8 cellular contexts compared by ENCODE assay signal in genomic region chr2:74440378-74441110, GRCh38. TPM values are rescaled to one million over a fixed set of nuclear protein-coding genes. Genes with fewer than 3 reads are reported as not detected.
A peak's percentile ranks its signal among the peaks of the same experiment; 100 is the strongest.
DNase-seq lines count a peak whose midpoint lies in the region; ATAC-seq and TF ChIP-seq lines count a peak whose summit lies in the region.

No MANE protein-coding gene starts in this region.

- peak overlapping the region; percentile 86 for H3K14ac ChIP-seq in H9 (ENCODE audit: insufficient read depth, low read length)

- H3K36me3 ChIP-seq in iPS-18a (ENCODE audit: control insufficient read depth, low read depth, low read length), result peaks cover 4% of the 10 kb centered on the region

- H3K4me3 Mint-ChIP-seq in H9 (peak overlapping the region; percentile 95 to 99), MCF 10A (ENCODE audit: unreplicated experiment) (peak overlapping the region; percentile 78)

- intact Hi-C loops in MCF 10A (cut with micrococcal nuclease) (loop anchor here (2.0 kb wide), 1 partner anchor 14 kb away; the partner anchor contains the start of gene INO80B), sciatic nerve (cut with DNase I) (no loop called here)

- H3K4me2 ChIP-seq in H9 (ENCODE audit: insufficient read depth, insufficient read length, low read length), result peak overlapping the region; percentile 80

- POLR2A ChIA-PET in MCF 10A (lab: Yijun Ruan, JAX), result interaction anchor here (0.6 to 4.8 kb wide), 24 partner anchors 9 to 704 kb away, joined by 3 to 132 read pairs (median 4); partner anchors contain the start of genes AUP1, C2orf81, CCDC142 and DQX1

- H3K27ac ChIP-seq in H9 (ENCODE audit: insufficient read length, low read depth, low read length), result peak overlapping the region; percentile 48
- peak overlapping the region; percentile 83 for H3K27ac ChIP-seq in iPS-18a (ENCODE audit: low read length)

- CTCF ChIA-PET in MCF 10A (lab: Yijun Ruan, JAX), result interaction anchor here (0.6 to 1.4 kb wide), 8 partner anchors 9 to 148 kb away, joined by 3 to 5 read pairs (median 3); partner anchors contain the start of genes C2orf81 and WDR54

- H2BK12ac ChIP-seq in H9 (ENCODE audit: insufficient read length, low read depth, low read length), result no peak overlapping the region

- peak overlapping the region; percentile 65 for H3K9ac ChIP-seq in H9 (ENCODE audit: extremely low read depth, insufficient read length, low read length)
- H3K9ac ChIP-seq in iPS-18a (ENCODE audit: low read length), result peak overlapping the region; percentile 84

- H3K9me3 Mint-ChIP-seq in H9 (no peaks in the 10 kb centered on the region; a peak in 1 of 5 replicates), MCF 10A (ENCODE audit: unreplicated experiment) (no peaks in the 10 kb centered on the region)

- H3K36me3 Mint-ChIP-seq in H9 (ENCODE audit: insufficient read depth in 1 of 3, low read depth in 3 of 3), result peaks cover 9 to 23% (median 21%) of the 10 kb centered on the region in 3 experiments
- peaks cover 14% of the 10 kb centered on the region for H3K36me3 Mint-ChIP-seq in MCF 10A (ENCODE audit: insufficient read depth, unreplicated experiment)

- peak; percentile 26; the same call in 2 of the 3 replicates for TF ChIP-seq CTCF in H9 (conservative IDR thresholded peaks at IDR 0.05)
- no peak for TF ChIP-seq CTCF in MCF 10A (IDR thresholded peaks at IDR 0.05; ENCODE audit: unreplicated experiment)

- H3K4me3 ChIP-seq in iPS-18a (ENCODE audit: low read length), result peak overlapping the region; percentile 88

- H3T11ph ChIP-seq in H9 (ENCODE audit: low read length), result no peak overlapping the region

- H3K23me2 ChIP-seq in H9 (ENCODE audit: insufficient read length, low read depth, low read length, poor library complexity, severe bottlenecking), result peaks cover 11% of the 10 kb centered on the region

- peaks cover 19% of the 10 kb centered on the region; the same call in 1 of the 2 replicates for H3K79me2 ChIP-seq in H9 (ENCODE audit: insufficient read depth, low read length)

- H2AK5ac ChIP-seq in H9 (ENCODE audit: insufficient read length, low read length), result no peak overlapping the region

- no peak overlapping the region for H4K91ac ChIP-seq in H9 (ENCODE audit: insufficient read length, low read depth, low read length)

- ATAC-seq in sciatic nerve, result peak; percentile 93

- peaks cover 7% of the 10 kb centered on the region for H3K79me1 ChIP-seq in H9 (ENCODE audit: insufficient read depth, low read depth, low read length, poor library complexity, severe bottlenecking)

- H3K4ac ChIP-seq in H9 (ENCODE audit: low read depth, low read length), result no peak overlapping the region

- H3K4me1 ChIP-seq in H9 (ENCODE audit: insufficient read depth, low read length) (peaks cover 3% of the 10 kb centered on the region; the same call in 1 of the 2 replicates), iPS-18a (ENCODE audit: control insufficient read depth, low read depth, low read length) (peaks cover 23% of the 10 kb centered on the region)

- TSS peak; percentile 71 for BruUV-seq in MCF 10A (replicated peaks; lab: Mats Ljungman, UMichigan)

- DNase-seq in activated CD4-positive, alpha-beta T cell treated with anti-CD3 and anti-CD28 coated beads for 48 hours, result peak; percentile 72
- DNase-seq in activated CD4-positive, alpha-beta T cell treated with anti-CD3 and anti-CD28 coated beads for 4 hours, result no peak
- DNase-seq in H9, result peak; percentile 92
- peak; percentile 88 for DNase-seq in LHCN-M2 (ENCODE audit: low read depth)
- DNase-seq in SK-N-DZ (ENCODE audit: low spot score), result peak; percentile 92
- DNase-seq in MCF 10A (ENCODE audit: unreplicated experiment), result peak; percentile 82
- DNase-seq in sciatic nerve (ENCODE audit: low spot score), result peak; percentile 93

- H2BK120ac ChIP-seq in H9 (ENCODE audit: low read depth, low read length, poor library complexity, severe bottlenecking), result no peak overlapping the region

- H2BK5ac ChIP-seq in H9 (ENCODE audit: insufficient read length, low read length), result peak overlapping the region; percentile 38

- H4K5ac ChIP-seq in H9 (ENCODE audit: insufficient read length, low read depth, low read length), result no peak overlapping the region

- H3K18ac ChIP-seq in H9 (ENCODE audit: insufficient read length, low read depth, low read length), result peak overlapping the region; percentile 63

- H3K27me3 ChIP-seq in H9 (ENCODE audit: insufficient read depth, low read length) (no peaks in the 10 kb centered on the region), iPS-18a (ENCODE audit: control insufficient read depth, insufficient read depth, low read length) (no peaks in the 10 kb centered on the region)

- H2AFZ ChIP-seq in H9 (ENCODE audit: low read length), result no peak overlapping the region

- H3K56ac ChIP-seq in H9 (ENCODE audit: insufficient read length, low read depth, low read length), result no peak overlapping the region

- no peak overlapping the region for H2BK15ac ChIP-seq in H9 (ENCODE audit: low read depth, low read length)

- no CpG with 5 or more reads among the region's 43 CpGs for WGBS in H9 (ENCODE audit: extremely low coverage, insufficient read length, low lambda C conversion rate)

- H3K23ac ChIP-seq in H9 (ENCODE audit: insufficient read length, low read depth, low read length), result no peak overlapping the region

- no peaks in the 10 kb centered on the region for H4K20me1 ChIP-seq in H9 (ENCODE audit: control insufficient read depth, insufficient read depth, insufficient read length)

- no peak overlapping the region for H4K8ac ChIP-seq in H9 (replicated peaks; ENCODE audit: insufficient read length, low read depth, low read length)

- peaks cover 31 to 42% of the 10 kb centered on the region in 2 experiments for H3K4me1 Mint-ChIP-seq in H9
- peaks cover 15% of the 10 kb centered on the region for H3K4me1 Mint-ChIP-seq in MCF 10A (ENCODE audit: insufficient read depth, unreplicated experiment)

- peak overlapping the region; percentile 98 to 99 (median 99) for H3K27ac Mint-ChIP-seq in H9
- H3K27ac Mint-ChIP-seq in MCF 10A (ENCODE audit: low read depth, unreplicated experiment), result peak overlapping the region; percentile 80

- no peaks in the 10 kb centered on the region for H3K9me3 ChIP-seq in H9 (ENCODE audit: control insufficient read depth, low read depth, low read length)
- H3K9me3 ChIP-seq in iPS-18a (ENCODE audit: control insufficient read depth, low read depth, low read length), result no peaks in the 10 kb centered on the region

- H3K27me3 Mint-ChIP-seq in H9 (ENCODE audit: low read depth) (peaks cover 16% of the 10 kb centered on the region), MCF 10A (ENCODE audit: insufficient read depth, unreplicated experiment) (no peaks in the 10 kb centered on the region)

- no peak overlapping the region for H2BK20ac ChIP-seq in H9 (ENCODE audit: low read depth, low read length, poor library complexity, severe bottlenecking)

RNA-seq across cellular contexts. Expression of gene RTKN, which starts 1.2 kb away (rescaled TPM):
- 87.1 and 90.9 TPM in 2 replicates for total RNA-seq in H9 (2021)
- total RNA-seq in LHCN-M2 (2014; rRNA removed), result 36.2 and 51.4 TPM in 2 replicates
- polyA plus RNA-seq in LHCN-M2 (2012), result 21.2 TPM
- 15.9 and 18.8 TPM in 2 replicates for polyA plus RNA-seq in SK-N-DZ (2014; cell fraction: cytosol; rRNA removed)
- polyA plus RNA-seq in SK-N-DZ (2014; cell fraction: nucleus; rRNA removed), result 37.6 and 55.7 TPM in 2 replicates
- total RNA-seq in MCF 10A (2022), result 49.1 and 63.0 TPM in 2 replicates
- total RNA-seq in sciatic nerve, result 76.0 TPM

RNA-seq across cellular contexts. Expression of gene INO80B, which starts 14.3 kb away (rescaled TPM):
- total RNA-seq in H9 (2021) (17.6 and 22.6 TPM in 2 replicates), LHCN-M2 (2014; rRNA removed) (5.6 and 23.2 TPM in 2 replicates), MCF 10A (2022) (34.6 and 36.0 TPM in 2 replicates), sciatic nerve (38.2 TPM)
- polyA plus RNA-seq in LHCN-M2 (2012), result 26.3 TPM
- polyA plus RNA-seq in SK-N-DZ (2014; cell fraction: cytosol; rRNA removed), result 13.3 and 24.7 TPM in 2 replicates
- 47.4 and 67.7 TPM in 2 replicates for polyA plus RNA-seq in SK-N-DZ (2014; cell fraction: nucleus; rRNA removed)

RNA-seq across cellular contexts. Expression of gene WBP1, which starts 17.7 kb away (rescaled TPM):
- total RNA-seq in H9 (2021) (80.7 and 82.1 TPM in 2 replicates), LHCN-M2 (2014; rRNA removed) (58.6 and 65.4 TPM in 2 replicates), MCF 10A (2022) (45.7 and 46.5 TPM in 2 replicates), sciatic nerve (68.6 TPM)
- 110 TPM for polyA plus RNA-seq in LHCN-M2 (2012)
- polyA plus RNA-seq in SK-N-DZ (2014; cell fraction: cytosol; rRNA removed), result 84.4 and 108 TPM in 2 replicates
- 173 and 174 TPM in 2 replicates for polyA plus RNA-seq in SK-N-DZ (2014; cell fraction: nucleus; rRNA removed)

RNA-seq across cellular contexts. Expression of gene WDR54, which starts 19.0 kb away (rescaled TPM):
- total RNA-seq in H9 (2021) (65.0 and 66.4 TPM in 2 replicates), LHCN-M2 (2014; rRNA removed) (40.0 and 55.8 TPM in 2 replicates), MCF 10A (2022) (16.4 and 19.9 TPM in 2 replicates), sciatic nerve (14.0 TPM)
- polyA plus RNA-seq in LHCN-M2 (2012), result 36.3 TPM
- polyA plus RNA-seq in SK-N-DZ (2014; cell fraction: cytosol; rRNA removed), result 120 and 143 TPM in 2 replicates
- 107 and 128 TPM in 2 replicates for polyA plus RNA-seq in SK-N-DZ (2014; cell fraction: nucleus; rRNA removed)

RNA-seq across cellular contexts. Expression of gene C2orf81, which starts 19.1 kb away (rescaled TPM):
- 2.4 and 3.5 TPM in 2 replicates for total RNA-seq in H9 (2021)
- total RNA-seq in LHCN-M2 (2014; rRNA removed), result 0.63 and 1.5 TPM in 2 replicates
- polyA plus RNA-seq in LHCN-M2 (2012), result 1.3 TPM
- polyA plus RNA-seq in SK-N-DZ (2014; cell fraction: cytosol; rRNA removed), result 7.1 and 9.3 TPM in 2 replicates
- polyA plus RNA-seq in SK-N-DZ (2014; cell fraction: nucleus; rRNA removed), result 4.7 and 8.7 TPM in 2 replicates
- total RNA-seq in MCF 10A (2022), result 4.3 and 5.6 TPM in 2 replicates
- 4.4 TPM for total RNA-seq in sciatic nerve

Comparison
In these comparisons a context has a peak if more than half of its experiments do, and no peak if none do; other contexts are left out.
1. DNase-seq: peak in activated CD4-positive, alpha-beta T cell treated with anti-CD3 and anti-CD28 coated beads for 48 hours (single experiment), H9 (single experiment), LHCN-M2 (single experiment), SK-N-DZ (single experiment), MCF 10A (single experiment) and sciatic nerve (single experiment); none in activated CD4-positive, alpha-beta T cell treated with anti-CD3 and anti-CD28 coated beads for 4 hours (0 of 2).